Comparison of ENCODE assay signal across 9 cellular contexts in genomic region chr11:24521586-24521985, GRCh38. TPM values are rescaled to one million over a fixed set of nuclear protein-coding genes. Genes with fewer than 3 reads are reported as not detected.
"Had no signal": no experiment of that assay in that cellular context is flagged by ENCODE, and none has a peak within 500 bp of the region (broad histone marks: within the 10 kb centered on the region; RNA-seq: fewer than 3 reads in every experiment).

No MANE protein-coding gene starts in this region.

- H3K4me1 Mint-ChIP-seq: IgD-negative memory B cell had no signal

- DNase-seq: GM23248, GOT3, H7, HFFc6 had no signal

- H3K36me3 ChIP-seq: HAP-1 had no signal

- H3K4me3 ChIP-seq: GM23248, HAP-1 had no signal

- H3K27ac Mint-ChIP-seq: HFFc6, IgD-negative memory B cell had no signal

- H3K9me3 Mint-ChIP-seq: HFFc6 had no signal

- H2AFZ ChIP-seq: GM23248 had no signal

- H3K9ac ChIP-seq: GM23248 had no signal

- H3K27me3 Mint-ChIP-seq: IgD-negative memory B cell had no signal

- ATAC-seq: HCT116, HepG2 had no signal

- H3K4me3 Mint-ChIP-seq: HFFc6, IgD-negative memory B cell had no signal

- H3K9me3 ChIP-seq: HAP-1 had no signal

- H3K27ac ChIP-seq: GM23248, HL-60 had no signal

- H3K36me3 Mint-ChIP-seq: IgD-negative memory B cell had no signal

RNA-seq across cellular contexts. Expression of gene LUZP2, which starts 24.7 kb away (rescaled TPM):
- total RNA-seq: GM23248, HepG2, HFFc6 had no signal
- polyA plus RNA-seq: GM23248, HepG2, IgD-negative memory B cell had no signal
